Comparison of ENCODE assay signal across 7 cellular contexts in the genomic region with DNA sequence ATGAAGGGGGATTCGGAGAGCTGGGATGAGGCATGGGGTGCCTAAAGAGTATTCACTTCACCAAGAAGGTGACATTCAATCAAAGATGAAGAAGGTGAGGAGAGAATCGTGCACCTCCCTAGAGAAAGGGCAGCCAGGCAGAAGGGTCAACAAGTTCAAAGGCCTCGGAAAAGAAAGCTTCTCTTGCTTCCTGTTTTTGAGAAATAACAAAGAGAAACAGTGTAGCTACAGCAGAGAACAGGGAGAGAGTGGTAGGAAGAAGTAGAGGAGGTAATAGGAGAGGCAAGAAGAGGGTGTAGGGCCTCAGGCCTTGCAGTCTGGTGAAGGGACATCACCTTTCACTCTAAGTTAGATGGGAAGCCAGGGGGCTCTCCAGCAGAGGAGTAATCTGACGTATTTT.
DNase-seq lines count a peak whose midpoint lies in the region; ATAC-seq, FAIRE-seq and TF ChIP-seq lines count a peak whose summit lies in the region.
"Not testable (repeated sequence)": the region's sequence is repeated elsewhere in the genome, so short reads cannot be mapped to it uniquely, and the experiment has no call there.

No MANE protein-coding gene starts in this region.

- not testable (repeated sequence) for TF ChIP-seq POLR2A in GM12878 (IDR thresholded peaks at IDR 0.05; ENCODE audit: low read depth, low read length)

- H2AFZ ChIP-seq in GM12878 (ENCODE audit: control insufficient read depth, low read depth, low read length): not testable (repeated sequence)

- not testable (repeated sequence) for H3K9me3 ChIP-seq in T-helper 17 cell (ENCODE audit: control insufficient read depth, low read length, poor library complexity, severe bottlenecking); GM12878 (replicated peaks; ENCODE audit: control insufficient read depth, insufficient read depth, low read length); upper lobe of right lung

- H3K4me1 ChIP-seq in GM12878 (ENCODE audit: control insufficient read depth, insufficient read depth, low read length); upper lobe of right lung: not testable (repeated sequence)

- TF ChIP-seq CTCF in CD14-positive monocyte (IDR thresholded peaks at IDR 0.05); GM12878 (IDR thresholded peaks at IDR 0.05 in 2 of 3, conservative IDR thresholded peaks at IDR 0.05 in 1 of 3; ENCODE audit: control insufficient read depth in 2 of 3, extremely low read depth in 1 of 3, insufficient read depth in 1 of 3, low read depth in 3 of 3, low read length in 3 of 3); upper lobe of right lung (IDR thresholded peaks at IDR 0.05): not testable (repeated sequence)

- TF ChIP-seq EP300 in GM12878 (IDR thresholded peaks at IDR 0.05; ENCODE audit: borderline replicate concordance in 1 of 2, control insufficient read depth in 1 of 2, low read depth in 2 of 2, low read length in 2 of 2): not testable (repeated sequence)

- POLR2A ChIA-PET in GM12878 (lab: Charles Lee): not testable (repeated sequence)

- not testable (repeated sequence) for H3K36me3 Mint-ChIP-seq in CD14-positive monocyte; T-helper 17 cell (ENCODE audit: low read depth); activated CD4-positive, alpha-beta T cell treated with anti-CD3 and anti-CD28 coated beads, Interleukin-2, amount 10 ng/mL, durations not matched to agents 24 days and 14 days (ENCODE audit: low read depth)

- not testable (repeated sequence) for H3K4me3 Mint-ChIP-seq in CD14-positive monocyte; T-helper 17 cell; activated CD4-positive, alpha-beta T cell treated with anti-CD3 and anti-CD28 coated beads, Interleukin-2, amount 10 ng/mL, durations not matched to agents 24 days and 14 days

- CTCF ChIA-PET in GM12878 (lab: Yijun Ruan, JAX): not testable (repeated sequence)

- peak; percentile 20 for ATAC-seq in T-helper 17 cell
- ATAC-seq in GM12878: peak; percentile 67
- peak; percentile 56 for ATAC-seq in left lobe of liver
- peak; percentile 56 for ATAC-seq in sciatic nerve
- peak; percentile 39 for ATAC-seq in upper lobe of right lung

- FAIRE-seq in GM12878 (lab: Jason Lieb, UNC): not testable (repeated sequence)

- not testable (repeated sequence) for H3K4me3 ChIP-seq in GM12878, upper lobe of right lung

- H3K4me2 ChIP-seq in GM12878 (ENCODE audit: control insufficient read depth, insufficient read depth): not testable (repeated sequence)

- intact Hi-C loops in CD14-positive monocyte (cut with micrococcal nuclease); activated CD4-positive, alpha-beta T cell treated with anti-CD3 and anti-CD28 coated beads, Interleukin-2, amount 10 ng/mL, durations not matched to agents 24 days and 14 days (cut with micrococcal nuclease); GM12878 (cut with micrococcal nuclease; ENCODE audit: unreplicated experiment); sciatic nerve (cut with DNase I); upper lobe of right lung (cut with DNase I): not testable (repeated sequence)

- DNase-seq in CD14-positive monocyte (ENCODE audit: low spot score); T-helper 17 cell; GM12878 (ENCODE audit: low read depth, low spot score); sciatic nerve (ENCODE audit: low spot score); upper lobe of right lung: not testable (repeated sequence)
- peak; percentile 15 for DNase-seq in activated CD4-positive, alpha-beta T cell treated with anti-CD3 and anti-CD28 coated beads, Interleukin-2, amount 10 ng/mL, durations not matched to agents 24 days and 14 days
- peak; percentile 7 for DNase-seq in left lobe of liver (ENCODE audit: low spot score)

- not testable (repeated sequence) for H3K36me3 ChIP-seq in GM12878 (ENCODE audit: control insufficient read depth in 2 of 2, insufficient read depth in 2 of 2, low read length in 1 of 2); upper lobe of right lung

- SMC1A ChIA-PET in GM12878 (lab: Charles Lee; ENCODE audit: uncharacterized antibody, unreplicated experiment): not testable (repeated sequence)

- not testable (repeated sequence) for BruUV-seq in GM12878 (replicated peaks; lab: Mats Ljungman, UMichigan)

- not testable (repeated sequence) for H3K9ac ChIP-seq in GM12878 (ENCODE audit: control insufficient read depth, insufficient read depth, low read length)

- WGBS in GM12878 (ENCODE audit: insufficient coverage, insufficient replicate concordance, low lambda C conversion rate, missing lambda C conversion rate): 18% methylated on average over 2 of the region's 4 CpGs

- not testable (repeated sequence) for H4K20me1 ChIP-seq in GM12878 (ENCODE audit: control insufficient read depth, insufficient read depth)

- not testable (repeated sequence) for H3K9me3 Mint-ChIP-seq in CD14-positive monocyte; activated CD4-positive, alpha-beta T cell treated with anti-CD3 and anti-CD28 coated beads, Interleukin-2, amount 10 ng/mL, durations not matched to agents 24 days and 14 days

- H3K27ac ChIP-seq in GM12878 (ENCODE audit: control insufficient read depth, insufficient read depth); upper lobe of right lung: not testable (repeated sequence)

- not testable (repeated sequence) for H3K4me1 Mint-ChIP-seq in CD14-positive monocyte; T-helper 17 cell; activated CD4-positive, alpha-beta T cell treated with anti-CD3 and anti-CD28 coated beads, Interleukin-2, amount 10 ng/mL, durations not matched to agents 24 days and 14 days

- H3K79me2 ChIP-seq in GM12878 (ENCODE audit: control insufficient read depth, insufficient read depth, low read length): not testable (repeated sequence)

- in situ Hi-C loops in GM12878 (cut with MboI): not testable (repeated sequence)

- not testable (repeated sequence) for H3K27me3 Mint-ChIP-seq in CD14-positive monocyte (ENCODE audit: low read depth in 3 of 3); T-helper 17 cell; activated CD4-positive, alpha-beta T cell treated with anti-CD3 and anti-CD28 coated beads, Interleukin-2, amount 10 ng/mL, durations not matched to agents 24 days and 14 days

- peak overlapping the region in 6 of 7 donors; percentile 66 to 92 (median 78) for H3K27ac Mint-ChIP-seq in CD14-positive monocyte
- H3K27ac Mint-ChIP-seq in T-helper 17 cell; activated CD4-positive, alpha-beta T cell treated with anti-CD3 and anti-CD28 coated beads, Interleukin-2, amount 10 ng/mL, durations not matched to agents 24 days and 14 days: not testable (repeated sequence)

- RAD21 ChIA-PET in GM12878 (lab: Charles Lee; ENCODE audit: unreplicated experiment): not testable (repeated sequence)

- TF ChIP-seq RAD21 in GM12878 (IDR thresholded peaks at IDR 0.05; ENCODE audit: insufficient read depth, low read depth, low read length): not testable (repeated sequence)

- H3K27me3 ChIP-seq in GM12878 (replicated peaks in 1 of 2; ENCODE audit: control insufficient read depth in 2 of 2, insufficient read depth in 2 of 2, low read length in 1 of 2); upper lobe of right lung: not testable (repeated sequence)
